Comparison of ENCODE assay signal across 1 cellular context in the genomic region with DNA sequence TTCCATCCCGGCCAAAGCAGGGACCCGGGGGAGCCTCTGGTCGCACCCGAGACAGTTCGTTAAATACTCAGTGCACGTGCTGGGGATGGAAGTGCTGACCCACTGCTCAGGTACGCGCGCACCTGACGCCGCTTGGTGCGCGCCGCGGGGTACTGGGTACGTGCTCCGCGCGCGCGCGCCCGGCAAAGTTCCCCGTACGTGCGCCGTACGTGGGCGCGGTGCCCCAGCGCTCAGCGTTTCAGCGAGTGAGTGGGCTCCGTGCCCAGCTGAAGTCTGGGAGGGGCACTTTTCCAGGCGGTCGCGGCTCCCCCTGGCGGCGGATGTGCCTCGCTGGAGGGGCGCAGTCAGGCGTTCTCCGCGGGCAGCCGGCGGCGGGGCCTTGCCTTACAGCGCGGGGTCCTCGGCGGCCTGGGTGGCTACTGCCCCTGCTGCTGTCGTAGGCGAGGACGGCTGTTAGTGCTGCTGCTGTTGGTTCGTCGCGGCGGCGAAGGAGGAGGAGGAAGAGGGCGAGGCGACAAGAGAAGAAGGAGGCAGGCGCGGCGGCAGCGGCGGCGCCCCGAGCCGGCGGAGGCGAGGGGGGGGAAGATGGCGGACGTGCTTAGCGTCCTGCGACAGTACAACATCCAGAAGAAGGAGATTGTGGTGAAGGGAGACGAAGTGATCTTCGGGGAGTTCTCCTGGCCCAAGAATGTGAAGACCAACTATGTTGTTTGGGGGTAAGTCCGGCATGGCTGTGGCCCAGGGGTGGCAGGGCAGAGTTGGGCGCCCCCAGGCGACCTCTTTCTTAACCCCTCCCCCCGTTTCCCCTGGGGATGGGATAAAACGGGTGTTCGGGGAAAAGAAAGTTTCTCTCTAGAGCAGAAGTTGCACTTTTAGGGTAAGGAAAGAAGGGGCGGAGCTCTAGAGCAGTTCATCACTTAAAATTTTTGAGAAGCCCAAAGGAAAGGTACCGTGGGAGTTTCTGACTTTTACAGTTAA.
TF ChIP-seq lines count a peak whose summit lies in the region.

A gene (plus strand): TSS at position 416 of the 978 bp plus-strand sequence. CDS start 170 bp downstream, at position 586.

TF ChIP-seq in HepG2, 621 proteins besides CTCF, POLR2A, EP300 and RAD21 (continued from another document and continues in another):
- TF ChIP-seq KLF9 (CRISPR knock-in tag; IDR thresholded peaks at IDR 0.05; ENCODE audit: low read depth) = no peak
- TF ChIP-seq PAX8 (CRISPR knock-in tag; IDR thresholded peaks at IDR 0.05; ENCODE audit: borderline replicate concordance) = no peak; the same call in 1 of the 2 replicates
- TF ChIP-seq HDAC1 (CRISPR knock-in tag; IDR thresholded peaks at IDR 0.05) = peak; percentile 90
- no peak for TF ChIP-seq MTA3 (CRISPR knock-in tag; IDR thresholded peaks at IDR 0.05)
- peak; percentile 88; the same call in 1 of the 2 replicates for TF ChIP-seq ZNF383 (CRISPR knock-in tag; IDR thresholded peaks at IDR 0.05; ENCODE audit: borderline replicate concordance)
- no peak for TF ChIP-seq ZNF484 (CRISPR knock-in tag; IDR thresholded peaks at IDR 0.05; ENCODE audit: borderline replicate concordance, low read depth)
- no peak; the same call in 1 of the 2 replicates for TF ChIP-seq SMYD3 (CRISPR knock-in tag; IDR thresholded peaks at IDR 0.05)
- peak; percentile 91; the same call in 1 of the 2 replicates for TF ChIP-seq ZNF598 (CRISPR knock-in tag; IDR thresholded peaks at IDR 0.05; ENCODE audit: borderline replicate concordance)
- TF ChIP-seq EEA1 (CRISPR knock-in tag; IDR thresholded peaks at IDR 0.05; ENCODE audit: borderline replicate concordance) = no peak
- peak; percentile 75; the same call in 2 of the 3 replicates for TF ChIP-seq MXI1 (IDR thresholded peaks at IDR 0.05; ENCODE audit: borderline replicate concordance, low read depth, low read length)
- TF ChIP-seq ZNF460 (CRISPR knock-in tag; IDR thresholded peaks at IDR 0.05; ENCODE audit: borderline replicate concordance) = no peak
- peak; percentile 85 for TF ChIP-seq ZMYM2 (CRISPR knock-in tag; IDR thresholded peaks at IDR 0.05)
- TF ChIP-seq ISX (CRISPR knock-in tag; conservative IDR thresholded peaks at IDR 0.05) = no peak
- TF ChIP-seq ZNF605 (CRISPR knock-in tag; IDR thresholded peaks at IDR 0.05) = peak; percentile 94
- peak; percentile 88; the same call in 1 of the 2 replicates for TF ChIP-seq KLF12 (CRISPR knock-in tag; IDR thresholded peaks at IDR 0.05; ENCODE audit: borderline replicate concordance)
- TF ChIP-seq ZIK1 (CRISPR knock-in tag; IDR thresholded peaks at IDR 0.05; ENCODE audit: borderline replicate concordance, low read depth) = 0 out of 2 replicates have a peak, but pooled peaks have one; percentile 72
- TF ChIP-seq MXD4 (CRISPR knock-in tag; IDR thresholded peaks at IDR 0.05) = peak; percentile 70; the same call in 1 of the 2 replicates
- TF ChIP-seq NFKBIZ (CRISPR knock-in tag; IDR thresholded peaks at IDR 0.05) = no peak; the same call in 1 of the 2 replicates
- no peak for TF ChIP-seq HCFC1 (IDR thresholded peaks at IDR 0.05; ENCODE audit: low read depth, low read length)
- no peak; the same call in none of the 2 replicates for TF ChIP-seq ZNF724P (CRISPR knock-in tag; IDR thresholded peaks at IDR 0.05; ENCODE audit: borderline replicate concordance)
- TF ChIP-seq, protein P1, sequence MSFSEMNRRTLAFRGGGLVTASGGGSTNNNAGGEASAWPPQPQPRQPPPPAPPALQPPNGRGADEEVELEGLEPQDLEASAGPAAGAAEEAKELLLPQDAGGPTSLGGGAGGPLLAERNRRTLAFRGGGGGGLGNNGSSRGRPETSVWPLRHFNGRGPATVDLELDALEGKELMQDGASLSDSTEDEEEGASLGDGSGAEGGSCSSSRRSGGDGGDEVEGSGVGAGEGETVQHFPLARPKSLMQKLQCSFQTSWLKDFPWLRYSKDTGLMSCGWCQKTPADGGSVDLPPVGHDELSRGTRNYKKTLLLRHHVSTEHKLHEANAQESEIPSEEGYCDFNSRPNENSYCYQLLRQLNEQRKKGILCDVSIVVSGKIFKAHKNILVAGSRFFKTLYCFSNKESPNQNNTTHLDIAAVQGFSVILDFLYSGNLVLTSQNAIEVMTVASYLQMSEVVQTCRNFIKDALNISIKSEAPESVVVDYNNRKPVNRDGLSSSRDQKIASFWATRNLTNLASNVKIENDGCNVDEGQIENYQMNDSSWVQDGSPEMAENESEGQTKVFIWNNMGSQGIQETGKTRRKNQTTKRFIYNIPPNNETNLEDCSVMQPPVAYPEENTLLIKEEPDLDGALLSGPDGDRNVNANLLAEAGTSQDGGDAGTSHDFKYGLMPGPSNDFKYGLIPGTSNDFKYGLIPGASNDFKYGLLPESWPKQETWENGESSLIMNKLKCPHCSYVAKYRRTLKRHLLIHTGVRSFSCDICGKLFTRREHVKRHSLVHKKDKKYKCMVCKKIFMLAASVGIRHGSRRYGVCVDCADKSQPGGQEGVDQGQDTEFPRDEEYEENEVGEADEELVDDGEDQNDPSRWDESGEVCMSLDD (CRISPR knock-in tag; IDR thresholded peaks at IDR 0.05; ENCODE audit: borderline replicate concordance) = peak; percentile 30
- TF ChIP-seq ARNT (IDR thresholded peaks at IDR 0.05) = no peak
- no peak for TF ChIP-seq SUZ12 (IDR thresholded peaks at IDR 0.05; ENCODE audit: low read depth, low read length)
- TF ChIP-seq, protein P2, sequence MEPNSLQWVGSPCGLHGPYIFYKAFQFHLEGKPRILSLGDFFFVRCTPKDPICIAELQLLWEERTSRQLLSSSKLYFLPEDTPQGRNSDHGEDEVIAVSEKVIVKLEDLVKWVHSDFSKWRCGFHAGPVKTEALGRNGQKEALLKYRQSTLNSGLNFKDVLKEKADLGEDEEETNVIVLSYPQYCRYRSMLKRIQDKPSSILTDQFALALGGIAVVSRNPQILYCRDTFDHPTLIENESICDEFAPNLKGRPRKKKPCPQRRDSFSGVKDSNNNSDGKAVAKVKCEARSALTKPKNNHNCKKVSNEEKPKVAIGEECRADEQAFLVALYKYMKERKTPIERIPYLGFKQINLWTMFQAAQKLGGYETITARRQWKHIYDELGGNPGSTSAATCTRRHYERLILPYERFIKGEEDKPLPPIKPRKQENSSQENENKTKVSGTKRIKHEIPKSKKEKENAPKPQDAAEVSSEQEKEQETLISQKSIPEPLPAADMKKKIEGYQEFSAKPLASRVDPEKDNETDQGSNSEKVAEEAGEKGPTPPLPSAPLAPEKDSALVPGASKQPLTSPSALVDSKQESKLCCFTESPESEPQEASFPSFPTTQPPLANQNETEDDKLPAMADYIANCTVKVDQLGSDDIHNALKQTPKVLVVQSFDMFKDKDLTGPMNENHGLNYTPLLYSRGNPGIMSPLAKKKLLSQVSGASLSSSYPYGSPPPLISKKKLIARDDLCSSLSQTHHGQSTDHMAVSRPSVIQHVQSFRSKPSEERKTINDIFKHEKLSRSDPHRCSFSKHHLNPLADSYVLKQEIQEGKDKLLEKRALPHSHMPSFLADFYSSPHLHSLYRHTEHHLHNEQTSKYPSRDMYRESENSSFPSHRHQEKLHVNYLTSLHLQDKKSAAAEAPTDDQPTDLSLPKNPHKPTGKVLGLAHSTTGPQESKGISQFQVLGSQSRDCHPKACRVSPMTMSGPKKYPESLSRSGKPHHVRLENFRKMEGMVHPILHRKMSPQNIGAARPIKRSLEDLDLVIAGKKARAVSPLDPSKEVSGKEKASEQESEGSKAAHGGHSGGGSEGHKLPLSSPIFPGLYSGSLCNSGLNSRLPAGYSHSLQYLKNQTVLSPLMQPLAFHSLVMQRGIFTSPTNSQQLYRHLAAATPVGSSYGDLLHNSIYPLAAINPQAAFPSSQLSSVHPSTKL (CRISPR knock-in tag; IDR thresholded peaks at IDR 0.05) = peak; percentile 88
- TF ChIP-seq ZNF451 (CRISPR knock-in tag; IDR thresholded peaks at IDR 0.05) = no peak; the same call in 1 of the 2 replicates
- peak; percentile 82 for TF ChIP-seq ZSCAN29 (CRISPR knock-in tag; conservative IDR thresholded peaks at IDR 0.05)
- TF ChIP-seq THAP11 (CRISPR knock-in tag; IDR thresholded peaks at IDR 0.05) = peak; percentile 91
- TF ChIP-seq, protein P3, sequence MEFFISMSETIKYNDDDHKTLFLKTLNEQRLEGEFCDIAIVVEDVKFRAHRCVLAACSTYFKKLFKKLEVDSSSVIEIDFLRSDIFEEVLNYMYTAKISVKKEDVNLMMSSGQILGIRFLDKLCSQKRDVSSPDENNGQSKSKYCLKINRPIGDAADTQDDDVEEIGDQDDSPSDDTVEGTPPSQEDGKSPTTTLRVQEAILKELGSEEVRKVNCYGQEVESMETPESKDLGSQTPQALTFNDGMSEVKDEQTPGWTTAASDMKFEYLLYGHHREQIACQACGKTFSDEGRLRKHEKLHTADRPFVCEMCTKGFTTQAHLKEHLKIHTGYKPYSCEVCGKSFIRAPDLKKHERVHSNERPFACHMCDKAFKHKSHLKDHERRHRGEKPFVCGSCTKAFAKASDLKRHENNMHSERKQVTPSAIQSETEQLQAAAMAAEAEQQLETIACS (CRISPR knock-in tag; IDR thresholded peaks at IDR 0.05) = peak; percentile 99
- TF ChIP-seq ZFAT (CRISPR knock-in tag; conservative IDR thresholded peaks at IDR 0.05) = no peak
- TF ChIP-seq, protein P4, sequence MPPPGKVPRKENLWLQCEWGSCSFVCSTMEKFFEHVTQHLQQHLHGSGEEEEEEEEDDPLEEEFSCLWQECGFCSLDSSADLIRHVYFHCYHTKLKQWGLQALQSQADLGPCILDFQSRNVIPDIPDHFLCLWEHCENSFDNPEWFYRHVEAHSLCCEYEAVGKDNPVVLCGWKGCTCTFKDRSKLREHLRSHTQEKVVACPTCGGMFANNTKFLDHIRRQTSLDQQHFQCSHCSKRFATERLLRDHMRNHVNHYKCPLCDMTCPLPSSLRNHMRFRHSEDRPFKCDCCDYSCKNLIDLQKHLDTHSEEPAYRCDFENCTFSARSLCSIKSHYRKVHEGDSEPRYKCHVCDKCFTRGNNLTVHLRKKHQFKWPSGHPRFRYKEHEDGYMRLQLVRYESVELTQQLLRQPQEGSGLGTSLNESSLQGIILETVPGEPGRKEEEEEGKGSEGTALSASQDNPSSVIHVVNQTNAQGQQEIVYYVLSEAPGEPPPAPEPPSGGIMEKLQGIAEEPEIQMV (CRISPR knock-in tag; IDR thresholded peaks at IDR 0.05; ENCODE audit: low read depth) = no peak
- TF ChIP-seq, protein P5, sequence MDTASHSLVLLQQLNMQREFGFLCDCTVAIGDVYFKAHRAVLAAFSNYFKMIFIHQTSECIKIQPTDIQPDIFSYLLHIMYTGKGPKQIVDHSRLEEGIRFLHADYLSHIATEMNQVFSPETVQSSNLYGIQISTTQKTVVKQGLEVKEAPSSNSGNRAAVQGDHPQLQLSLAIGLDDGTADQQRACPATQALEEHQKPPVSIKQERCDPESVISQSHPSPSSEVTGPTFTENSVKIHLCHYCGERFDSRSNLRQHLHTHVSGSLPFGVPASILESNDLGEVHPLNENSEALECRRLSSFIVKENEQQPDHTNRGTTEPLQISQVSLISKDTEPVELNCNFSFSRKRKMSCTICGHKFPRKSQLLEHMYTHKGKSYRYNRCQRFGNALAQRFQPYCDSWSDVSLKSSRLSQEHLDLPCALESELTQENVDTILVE (CRISPR knock-in tag; IDR thresholded peaks at IDR 0.05) = peak; percentile 73; the same call in 1 of the 2 replicates
- TF ChIP-seq ISL2 (CRISPR knock-in tag; IDR thresholded peaks at IDR 0.05) = peak; percentile 91
- TF ChIP-seq, protein P6, sequence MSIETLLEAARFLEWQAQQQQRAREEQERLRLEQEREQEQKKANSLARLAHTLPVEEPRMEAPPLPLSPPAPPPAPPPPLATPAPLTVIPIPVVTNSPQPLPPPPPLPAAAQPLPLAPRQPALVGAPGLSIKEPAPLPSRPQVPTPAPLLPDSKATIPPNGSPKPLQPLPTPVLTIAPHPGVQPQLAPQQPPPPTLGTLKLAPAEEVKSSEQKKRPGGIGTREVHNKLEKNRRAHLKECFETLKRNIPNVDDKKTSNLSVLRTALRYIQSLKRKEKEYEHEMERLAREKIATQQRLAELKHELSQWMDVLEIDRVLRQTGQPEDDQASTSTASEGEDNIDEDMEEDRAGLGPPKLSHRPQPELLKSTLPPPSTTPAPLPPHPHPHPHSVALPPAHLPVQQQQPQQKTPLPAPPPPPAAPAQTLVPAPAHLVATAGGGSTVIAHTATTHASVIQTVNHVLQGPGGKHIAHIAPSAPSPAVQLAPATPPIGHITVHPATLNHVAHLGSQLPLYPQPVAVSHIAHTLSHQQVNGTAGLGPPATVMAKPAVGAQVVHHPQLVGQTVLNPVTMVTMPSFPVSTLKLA (IDR thresholded peaks at IDR 0.05) = peak; percentile 13; the same call in 1 of the 2 replicates
- TF ChIP-seq ZMYM4 (CRISPR knock-in tag; IDR thresholded peaks at IDR 0.05) = peak; percentile 99
- TF ChIP-seq, protein P7, sequence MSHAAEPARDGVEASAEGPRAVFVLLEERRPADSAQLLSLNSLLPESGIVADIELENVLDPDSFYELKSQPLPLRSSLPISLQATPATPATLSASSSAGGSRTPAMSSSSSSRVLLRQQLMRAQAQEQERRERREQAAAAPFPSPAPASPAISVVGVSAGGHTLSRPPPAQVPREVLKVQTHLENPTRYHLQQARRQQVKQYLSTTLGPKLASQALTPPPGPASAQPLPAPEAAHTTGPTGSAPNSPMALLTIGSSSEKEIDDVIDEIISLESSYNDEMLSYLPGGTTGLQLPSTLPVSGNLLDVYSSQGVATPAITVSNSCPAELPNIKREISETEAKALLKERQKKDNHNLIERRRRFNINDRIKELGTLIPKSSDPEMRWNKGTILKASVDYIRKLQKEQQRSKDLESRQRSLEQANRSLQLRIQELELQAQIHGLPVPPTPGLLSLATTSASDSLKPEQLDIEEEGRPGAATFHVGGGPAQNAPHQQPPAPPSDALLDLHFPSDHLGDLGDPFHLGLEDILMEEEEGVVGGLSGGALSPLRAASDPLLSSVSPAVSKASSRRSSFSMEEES (CRISPR knock-in tag; IDR thresholded peaks at IDR 0.05) = peak; percentile 49; the same call in 1 of the 2 replicates
- TF ChIP-seq SATB2 (CRISPR knock-in tag; IDR thresholded peaks at IDR 0.05) = no peak
- peak; percentile 100 for TF ChIP-seq ZNF335 (CRISPR knock-in tag; IDR thresholded peaks at IDR 0.05)
- TF ChIP-seq ZNF644 (CRISPR knock-in tag; IDR thresholded peaks at IDR 0.05; ENCODE audit: low read depth) = no peak; the same call in 1 of the 2 replicates
- TF ChIP-seq, protein P8, sequence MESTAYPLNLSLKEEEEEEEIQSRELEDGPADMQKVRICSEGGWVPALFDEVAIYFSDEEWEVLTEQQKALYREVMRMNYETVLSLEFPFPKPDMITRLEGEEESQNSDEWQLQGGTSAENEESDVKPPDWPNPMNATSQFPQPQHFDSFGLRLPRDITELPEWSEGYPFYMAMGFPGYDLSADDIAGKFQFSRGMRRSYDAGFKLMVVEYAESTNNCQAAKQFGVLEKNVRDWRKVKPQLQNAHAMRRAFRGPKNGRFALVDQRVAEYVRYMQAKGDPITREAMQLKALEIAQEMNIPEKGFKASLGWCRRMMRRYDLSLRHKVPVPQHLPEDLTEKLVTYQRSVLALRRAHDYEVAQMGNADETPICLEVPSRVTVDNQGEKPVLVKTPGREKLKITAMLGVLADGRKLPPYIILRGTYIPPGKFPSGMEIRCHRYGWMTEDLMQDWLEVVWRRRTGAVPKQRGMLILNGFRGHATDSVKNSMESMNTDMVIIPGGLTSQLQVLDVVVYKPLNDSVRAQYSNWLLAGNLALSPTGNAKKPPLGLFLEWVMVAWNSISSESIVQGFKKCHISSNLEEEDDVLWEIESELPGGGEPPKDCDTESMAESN (CRISPR knock-in tag; conservative IDR thresholded peaks at IDR 0.05) = peak; percentile 98
- TF ChIP-seq, protein P9, sequence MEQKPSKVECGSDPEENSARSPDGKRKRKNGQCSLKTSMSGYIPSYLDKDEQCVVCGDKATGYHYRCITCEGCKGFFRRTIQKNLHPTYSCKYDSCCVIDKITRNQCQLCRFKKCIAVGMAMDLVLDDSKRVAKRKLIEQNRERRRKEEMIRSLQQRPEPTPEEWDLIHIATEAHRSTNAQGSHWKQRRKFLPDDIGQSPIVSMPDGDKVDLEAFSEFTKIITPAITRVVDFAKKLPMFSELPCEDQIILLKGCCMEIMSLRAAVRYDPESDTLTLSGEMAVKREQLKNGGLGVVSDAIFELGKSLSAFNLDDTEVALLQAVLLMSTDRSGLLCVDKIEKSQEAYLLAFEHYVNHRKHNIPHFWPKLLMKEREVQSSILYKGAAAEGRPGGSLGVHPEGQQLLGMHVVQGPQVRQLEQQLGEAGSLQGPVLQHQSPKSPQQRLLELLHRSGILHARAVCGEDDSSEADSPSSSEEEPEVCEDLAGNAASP (CRISPR knock-in tag; IDR thresholded peaks at IDR 0.05; ENCODE audit: borderline replicate concordance) = peak; percentile 59
